ENCODE assay signal across 1 cellular context in genomic region chr2:176931588-176932563, GRCh38.
A peak's percentile ranks its signal among the peaks of the same experiment; 100 is the strongest.
TF ChIP-seq lines count a peak whose summit lies in the region.

No MANE protein-coding gene starts in this region.

TF ChIP-seq in GM12878, 131 proteins besides CTCF, POLR2A, EP300 and RAD21 (continued from another document and continues in another):
- TF ChIP-seq, protein P1, sequence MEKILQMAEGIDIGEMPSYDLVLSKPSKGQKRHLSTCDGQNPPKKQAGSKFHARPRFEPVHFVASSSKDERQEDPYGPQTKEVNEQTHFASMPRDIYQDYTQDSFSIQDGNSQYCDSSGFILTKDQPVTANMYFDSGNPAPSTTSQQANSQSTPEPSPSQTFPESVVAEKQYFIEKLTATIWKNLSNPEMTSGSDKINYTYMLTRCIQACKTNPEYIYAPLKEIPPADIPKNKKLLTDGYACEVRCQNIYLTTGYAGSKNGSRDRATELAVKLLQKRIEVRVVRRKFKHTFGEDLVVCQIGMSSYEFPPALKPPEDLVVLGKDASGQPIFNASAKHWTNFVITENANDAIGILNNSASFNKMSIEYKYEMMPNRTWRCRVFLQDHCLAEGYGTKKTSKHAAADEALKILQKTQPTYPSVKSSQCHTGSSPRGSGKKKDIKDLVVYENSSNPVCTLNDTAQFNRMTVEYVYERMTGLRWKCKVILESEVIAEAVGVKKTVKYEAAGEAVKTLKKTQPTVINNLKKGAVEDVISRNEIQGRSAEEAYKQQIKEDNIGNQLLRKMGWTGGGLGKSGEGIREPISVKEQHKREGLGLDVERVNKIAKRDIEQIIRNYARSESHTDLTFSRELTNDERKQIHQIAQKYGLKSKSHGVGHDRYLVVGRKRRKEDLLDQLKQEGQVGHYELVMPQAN (conservative IDR thresholded peaks at IDR 0.05), result 0 out of 2 replicates have a peak, but pooled peaks have one; percentile 17
- TF ChIP-seq, protein P2, sequence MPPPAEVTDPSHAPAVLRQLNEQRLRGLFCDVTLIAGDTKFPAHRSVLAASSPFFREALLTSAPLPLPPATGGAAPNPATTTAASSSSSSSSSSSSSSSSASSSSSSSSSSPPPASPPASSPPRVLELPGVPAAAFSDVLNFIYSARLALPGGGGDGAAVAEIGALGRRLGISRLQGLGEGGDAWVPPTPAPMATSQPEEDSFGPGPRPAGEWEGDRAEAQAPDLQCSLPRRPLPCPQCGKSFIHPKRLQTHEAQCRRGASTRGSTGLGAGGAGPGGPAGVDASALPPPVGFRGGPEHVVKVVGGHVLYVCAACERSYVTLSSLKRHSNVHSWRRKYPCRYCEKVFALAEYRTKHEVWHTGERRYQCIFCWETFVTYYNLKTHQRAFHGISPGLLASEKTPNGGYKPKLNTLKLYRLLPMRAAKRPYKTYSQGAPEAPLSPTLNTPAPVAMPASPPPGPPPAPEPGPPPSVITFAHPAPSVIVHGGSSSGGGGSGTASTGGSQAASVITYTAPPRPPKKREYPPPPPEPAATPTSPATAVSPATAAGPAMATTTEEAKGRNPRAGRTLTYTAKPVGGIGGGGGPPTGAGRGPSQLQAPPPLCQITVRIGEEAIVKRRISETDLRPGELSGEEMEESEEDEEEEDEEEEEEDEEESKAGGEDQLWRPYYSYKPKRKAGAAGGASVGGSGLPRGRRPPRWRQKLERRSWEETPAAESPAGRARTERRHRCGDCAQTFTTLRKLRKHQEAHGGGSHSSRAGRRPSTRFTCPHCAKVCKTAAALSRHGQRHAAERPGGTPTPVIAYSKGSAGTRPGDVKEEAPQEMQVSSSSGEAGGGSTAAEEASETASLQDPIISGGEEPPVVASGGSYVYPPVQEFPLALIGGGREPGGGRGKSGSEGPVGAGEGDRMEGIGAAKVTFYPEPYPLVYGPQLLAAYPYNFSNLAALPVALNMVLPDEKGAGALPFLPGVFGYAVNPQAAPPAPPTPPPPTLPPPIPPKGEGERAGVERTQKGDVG (CRISPR knock-in tag; IDR thresholded peaks at IDR 0.05), result no peak
- TF ChIP-seq SIX5 (IDR thresholded peaks at IDR 0.05; ENCODE audit: low read depth, low read length, severe bottlenecking) (no peak), CBX5 (IDR thresholded peaks at IDR 0.05; ENCODE audit: low read depth) (peak; percentile 88; the same call in 1 of the 2 replicates), TAF1 (IDR thresholded peaks at IDR 0.05; ENCODE audit: borderline replicate concordance, low read depth, low read length) (no peak), WRNIP1 (IDR thresholded peaks at IDR 0.05; ENCODE audit: borderline replicate concordance, low read depth, low read length) (no peak), GABPA (IDR thresholded peaks at IDR 0.05; ENCODE audit: low read depth) (peak; percentile 66), MTA3 (IDR thresholded peaks at IDR 0.05; ENCODE audit: borderline replicate concordance, low read length) (peak; percentile 84; the same call in 1 of the 2 replicates), MAX (IDR thresholded peaks at IDR 0.05; ENCODE audit: low read depth, low read length) (0 out of 2 replicates have a peak, but pooled peaks have one; percentile 14), JUNB (IDR thresholded peaks at IDR 0.05) (peak; percentile 95), SMC3 (IDR thresholded peaks at IDR 0.05; ENCODE audit: borderline replicate concordance, low read length) (peak; percentile 29; the same call in 1 of the 2 replicates), CHD4 (IDR thresholded peaks at IDR 0.05) (no peak), HDAC6 (IDR thresholded peaks at IDR 0.05; ENCODE audit: unreplicated experiment) (no peak), NBN (IDR thresholded peaks at IDR 0.05) (peak; percentile 99), CHD1 (IDR thresholded peaks at IDR 0.05; ENCODE audit: low read depth, low read length) (0 out of 2 replicates have a peak, but pooled peaks have one; percentile 18), ZNF274 (IDR thresholded peaks at IDR 0.05; ENCODE audit: insufficient read depth, insufficient read length) (no peak), TCF7 (IDR thresholded peaks at IDR 0.05; ENCODE audit: borderline replicate concordance) (peak; percentile 77; the same call in 1 of the 2 replicates), SUZ12 (IDR thresholded peaks at IDR 0.05; ENCODE audit: unreplicated experiment) (no peak), TCF12 (IDR thresholded peaks at IDR 0.05; ENCODE audit: low read depth, low read length) (0 out of 2 replicates have a peak, but pooled peaks have one; percentile 39), PAX5 (IDR thresholded peaks at IDR 0.05; ENCODE audit: borderline replicate concordance, low read depth, low read length) (peak; percentile 56; the same call in 1 of the 2 replicates), MYC (IDR thresholded peaks at IDR 0.05; ENCODE audit: insufficient read depth, insufficient read length, insufficient replicate concordance, low read length, severe bottlenecking) (no peak), MTA2 (IDR thresholded peaks at IDR 0.05; ENCODE audit: low read depth) (peak; percentile 99), ZNF622 (IDR thresholded peaks at IDR 0.05) (no peak), CEBPZ (IDR thresholded peaks at IDR 0.05; ENCODE audit: low read depth, low read length) (no peak), NR2C1 (IDR thresholded peaks at IDR 0.05) (no peak)
- TF ChIP-seq, protein P3, sequence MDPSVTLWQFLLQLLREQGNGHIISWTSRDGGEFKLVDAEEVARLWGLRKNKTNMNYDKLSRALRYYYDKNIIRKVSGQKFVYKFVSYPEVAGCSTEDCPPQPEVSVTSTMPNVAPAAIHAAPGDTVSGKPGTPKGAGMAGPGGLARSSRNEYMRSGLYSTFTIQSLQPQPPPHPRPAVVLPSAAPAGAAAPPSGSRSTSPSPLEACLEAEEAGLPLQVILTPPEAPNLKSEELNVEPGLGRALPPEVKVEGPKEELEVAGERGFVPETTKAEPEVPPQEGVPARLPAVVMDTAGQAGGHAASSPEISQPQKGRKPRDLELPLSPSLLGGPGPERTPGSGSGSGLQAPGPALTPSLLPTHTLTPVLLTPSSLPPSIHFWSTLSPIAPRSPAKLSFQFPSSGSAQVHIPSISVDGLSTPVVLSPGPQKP (IDR thresholded peaks at IDR 0.05; ENCODE audit: low read depth, low read length), result no peak
- TF ChIP-seq, protein P4, sequence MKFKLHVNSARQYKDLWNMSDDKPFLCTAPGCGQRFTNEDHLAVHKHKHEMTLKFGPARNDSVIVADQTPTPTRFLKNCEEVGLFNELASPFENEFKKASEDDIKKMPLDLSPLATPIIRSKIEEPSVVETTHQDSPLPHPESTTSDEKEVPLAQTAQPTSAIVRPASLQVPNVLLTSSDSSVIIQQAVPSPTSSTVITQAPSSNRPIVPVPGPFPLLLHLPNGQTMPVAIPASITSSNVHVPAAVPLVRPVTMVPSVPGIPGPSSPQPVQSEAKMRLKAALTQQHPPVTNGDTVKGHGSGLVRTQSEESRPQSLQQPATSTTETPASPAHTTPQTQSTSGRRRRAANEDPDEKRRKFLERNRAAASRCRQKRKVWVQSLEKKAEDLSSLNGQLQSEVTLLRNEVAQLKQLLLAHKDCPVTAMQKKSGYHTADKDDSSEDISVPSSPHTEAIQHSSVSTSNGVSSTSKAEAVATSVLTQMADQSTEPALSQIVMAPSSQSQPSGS (IDR thresholded peaks at IDR 0.05; ENCODE audit: low read length), result peak; percentile 97
- TF ChIP-seq, protein P5, sequence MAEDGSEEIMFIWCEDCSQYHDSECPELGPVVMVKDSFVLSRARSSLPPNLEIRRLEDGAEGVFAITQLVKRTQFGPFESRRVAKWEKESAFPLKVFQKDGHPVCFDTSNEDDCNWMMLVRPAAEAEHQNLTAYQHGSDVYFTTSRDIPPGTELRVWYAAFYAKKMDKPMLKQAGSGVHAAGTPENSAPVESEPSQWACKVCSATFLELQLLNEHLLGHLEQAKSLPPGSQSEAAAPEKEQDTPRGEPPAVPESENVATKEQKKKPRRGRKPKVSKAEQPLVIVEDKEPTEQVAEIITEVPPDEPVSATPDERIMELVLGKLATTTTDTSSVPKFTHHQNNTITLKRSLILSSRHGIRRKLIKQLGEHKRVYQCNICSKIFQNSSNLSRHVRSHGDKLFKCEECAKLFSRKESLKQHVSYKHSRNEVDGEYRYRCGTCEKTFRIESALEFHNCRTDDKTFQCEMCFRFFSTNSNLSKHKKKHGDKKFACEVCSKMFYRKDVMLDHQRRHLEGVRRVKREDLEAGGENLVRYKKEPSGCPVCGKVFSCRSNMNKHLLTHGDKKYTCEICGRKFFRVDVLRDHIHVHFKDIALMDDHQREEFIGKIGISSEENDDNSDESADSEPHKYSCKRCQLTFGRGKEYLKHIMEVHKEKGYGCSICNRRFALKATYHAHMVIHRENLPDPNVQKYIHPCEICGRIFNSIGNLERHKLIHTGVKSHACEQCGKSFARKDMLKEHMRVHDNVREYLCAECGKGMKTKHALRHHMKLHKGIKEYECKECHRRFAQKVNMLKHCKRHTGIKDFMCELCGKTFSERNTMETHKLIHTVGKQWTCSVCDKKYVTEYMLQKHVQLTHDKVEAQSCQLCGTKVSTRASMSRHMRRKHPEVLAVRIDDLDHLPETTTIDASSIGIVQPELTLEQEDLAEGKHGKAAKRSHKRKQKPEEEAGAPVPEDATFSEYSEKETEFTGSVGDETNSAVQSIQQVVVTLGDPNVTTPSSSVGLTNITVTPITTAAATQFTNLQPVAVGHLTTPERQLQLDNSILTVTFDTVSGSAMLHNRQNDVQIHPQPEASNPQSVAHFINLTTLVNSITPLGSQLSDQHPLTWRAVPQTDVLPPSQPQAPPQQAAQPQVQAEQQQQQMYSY (CRISPR knock-in tag; IDR thresholded peaks at IDR 0.05), result no peak
- TF ChIP-seq, protein P6, sequence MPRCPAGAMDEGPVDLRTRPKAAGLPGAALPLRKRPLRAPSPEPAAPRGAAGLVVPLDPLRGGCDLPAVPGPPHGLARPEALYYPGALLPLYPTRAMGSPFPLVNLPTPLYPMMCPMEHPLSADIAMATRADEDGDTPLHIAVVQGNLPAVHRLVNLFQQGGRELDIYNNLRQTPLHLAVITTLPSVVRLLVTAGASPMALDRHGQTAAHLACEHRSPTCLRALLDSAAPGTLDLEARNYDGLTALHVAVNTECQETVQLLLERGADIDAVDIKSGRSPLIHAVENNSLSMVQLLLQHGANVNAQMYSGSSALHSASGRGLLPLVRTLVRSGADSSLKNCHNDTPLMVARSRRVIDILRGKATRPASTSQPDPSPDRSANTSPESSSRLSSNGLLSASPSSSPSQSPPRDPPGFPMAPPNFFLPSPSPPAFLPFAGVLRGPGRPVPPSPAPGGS (IDR thresholded peaks at IDR 0.05; ENCODE audit: borderline replicate concordance, insufficient read depth, low read depth, low read length, poor library complexity, severe bottlenecking), result peak; percentile 56
- TF ChIP-seq, protein P7, sequence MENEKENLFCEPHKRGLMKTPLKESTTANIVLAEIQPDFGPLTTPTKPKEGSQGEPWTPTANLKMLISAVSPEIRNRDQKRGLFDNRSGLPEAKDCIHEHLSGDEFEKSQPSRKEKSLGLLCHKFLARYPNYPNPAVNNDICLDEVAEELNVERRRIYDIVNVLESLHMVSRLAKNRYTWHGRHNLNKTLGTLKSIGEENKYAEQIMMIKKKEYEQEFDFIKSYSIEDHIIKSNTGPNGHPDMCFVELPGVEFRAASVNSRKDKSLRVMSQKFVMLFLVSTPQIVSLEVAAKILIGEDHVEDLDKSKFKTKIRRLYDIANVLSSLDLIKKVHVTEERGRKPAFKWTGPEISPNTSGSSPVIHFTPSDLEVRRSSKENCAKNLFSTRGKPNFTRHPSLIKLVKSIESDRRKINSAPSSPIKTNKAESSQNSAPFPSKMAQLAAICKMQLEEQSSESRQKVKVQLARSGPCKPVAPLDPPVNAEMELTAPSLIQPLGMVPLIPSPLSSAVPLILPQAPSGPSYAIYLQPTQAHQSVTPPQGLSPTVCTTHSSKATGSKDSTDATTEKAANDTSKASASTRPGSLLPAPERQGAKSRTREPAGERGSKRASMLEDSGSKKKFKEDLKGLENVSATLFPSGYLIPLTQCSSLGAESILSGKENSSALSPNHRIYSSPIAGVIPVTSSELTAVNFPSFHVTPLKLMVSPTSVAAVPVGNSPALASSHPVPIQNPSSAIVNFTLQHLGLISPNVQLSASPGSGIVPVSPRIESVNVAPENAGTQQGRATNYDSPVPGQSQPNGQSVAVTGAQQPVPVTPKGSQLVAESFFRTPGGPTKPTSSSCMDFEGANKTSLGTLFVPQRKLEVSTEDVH (IDR thresholded peaks at IDR 0.05; ENCODE audit: low read depth, partially characterized antibody), result peak; percentile 80
